14 cellular contexts compared by ENCODE assay signal in the genomic region with DNA sequence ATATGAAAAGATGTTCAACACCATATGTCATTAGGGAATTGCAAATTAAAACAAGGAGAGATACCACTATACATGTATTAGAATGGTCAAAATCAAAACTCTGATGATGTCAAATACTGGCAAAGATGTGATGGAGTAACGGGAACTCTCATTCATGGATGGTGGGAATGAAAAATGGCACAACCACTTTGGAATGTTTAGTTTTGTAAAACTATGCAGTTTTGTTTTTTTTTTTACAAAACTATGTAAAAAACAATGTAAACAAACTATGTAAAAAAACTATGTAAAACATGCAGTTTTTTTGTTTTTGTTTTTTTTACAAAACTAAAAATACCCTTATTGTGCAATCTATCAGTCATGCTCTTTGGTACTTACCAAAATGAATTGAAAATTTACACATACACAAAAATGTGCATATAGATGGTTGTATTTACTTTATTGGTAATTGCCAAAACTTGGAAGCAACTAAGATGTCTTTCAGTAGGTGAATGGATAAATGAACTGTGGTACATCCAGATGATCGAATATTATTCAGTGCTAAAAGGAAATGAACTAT. TPM values are rescaled to one million over a fixed set of nuclear protein-coding genes. Genes with fewer than 3 reads are reported as not detected.
DNase-seq lines count a peak whose midpoint lies in the region; TF ChIP-seq lines count a peak whose summit lies in the region.
"Had no signal": no experiment of that assay in that cellular context is flagged by ENCODE, and none has a peak within 500 bp of the region (broad histone marks: within the 10 kb centered on the region; RNA-seq: fewer than 3 reads in every experiment).

No MANE protein-coding gene starts in this region.

- no peaks in the 10 kb centered on the region for H3K27me3 ChIP-seq in ACC112 (ENCODE audit: insufficient read depth, low read length)
- H3K27me3 ChIP-seq in stomach = no peaks in the 10 kb centered on the region
- H3K27me3 ChIP-seq: BLaER1 treated with 17β-estradiol and CSF1 and Interleukin-3, amounts not matched to agents 10 nM and 100 nM had no signal

- H3K27ac ChIP-seq in ACC112 (ENCODE audit: low read depth, low read length) (peak overlapping the region; percentile 26; the same call in 1 of the 2 replicates), stomach (no peak overlapping the region)
- H3K27ac ChIP-seq: BLaER1 treated with 17β-estradiol and CSF1 and Interleukin-3, amounts not matched to agents 10 nM and 100 nM had no signal

- H3K4me3 ChIP-seq in ACC112 (ENCODE audit: low read depth, low read length) (no peak overlapping the region), fibroblast of pulmonary artery (replicated peaks; ENCODE audit: low read depth, low read length) (no peak overlapping the region), stomach (no peak overlapping the region)
- H3K4me3 ChIP-seq: BLaER1 treated with 17β-estradiol and CSF1 and Interleukin-3, amounts not matched to agents 10 nM and 100 nM had no signal

- TF ChIP-seq POLR2A in stomach (IDR thresholded peaks at IDR 0.05) = no peak

- no peak for TF ChIP-seq EP300 in stomach (IDR thresholded peaks at IDR 0.05)

- DNase-seq in EL = peak; percentile 47
- peak; percentile 25 for DNase-seq in LHCN-M2 (ENCODE audit: low read depth)
- peak; percentile 21 for DNase-seq in fibroblast of pulmonary artery (ENCODE audit: low read depth)
- no peak for DNase-seq in stomach
- DNase-seq in inferior parietal cortex (ENCODE audit: extremely low spot score) = no peak
- DNase-seq in activated gamma-delta T cell (lab: John Stamatoyannopoulos, UW) = no peak
- DNase-seq: CD4-positive, CD25-positive, alpha-beta regulatory T cell; DMS 273 treated with DMSO at 0.1 percent for 48 hours; GDM1; GOT3; H9; HFFc6 had no signal

- H3K4me1 ChIP-seq in ACC112 (ENCODE audit: control insufficient read depth, insufficient read depth, low read length, unreplicated experiment) (peaks cover 11% of the 10 kb centered on the region), stomach (peaks cover 0 to 7% (median 2%) of the 10 kb centered on the region in 4 donors)

- H3K79me2 ChIP-seq in ACC112 (ENCODE audit: control insufficient read depth, insufficient read depth, low read length, unreplicated experiment) = no peaks in the 10 kb centered on the region

- no peak overlapping the region for H2AFZ ChIP-seq in ACC112 (ENCODE audit: low read length, unreplicated experiment)

- no peak for TF ChIP-seq CTCF in fibroblast of pulmonary artery (IDR thresholded peaks at IDR 0.05; ENCODE audit: low read length, missing control alignments)
- no peak for TF ChIP-seq CTCF in stomach (IDR thresholded peaks at IDR 0.05)

- no peaks in the 10 kb centered on the region for H3K36me3 ChIP-seq in ACC112 (ENCODE audit: insufficient read depth, low read length)
- H3K36me3 ChIP-seq in stomach = no peaks in the 10 kb centered on the region
- H3K36me3 ChIP-seq: BLaER1 treated with 17β-estradiol and CSF1 and Interleukin-3, amounts not matched to agents 10 nM and 100 nM had no signal

- no peaks in the 10 kb centered on the region for H3K9me3 ChIP-seq in stomach

- intact Hi-C loops in stomach (cut with DNase I; ENCODE audit: low total_unique reads) = no loop called here

- WGBS in stomach, 5 donors = 82 to 96% (median 96%) methylated on average over 2 of the region's 2 CpGs

RNA-seq across cellular contexts. Expression of a gene that starts 5.0 kb away (rescaled TPM):
- total RNA-seq in LHCN-M2 (2014; rRNA removed) (34.9 and 47.8 TPM in 2 replicates), stomach (100 to 1,000 TPM in 2 of 5 donors, 10 to 100 TPM in 3; 35.6 to 200 (median 93.3) TPM)
- 13.4 TPM for polyA plus RNA-seq in LHCN-M2 (2012)
- 10 to 100 TPM; 14.6 to 22.6 (median 16.9) TPM for polyA plus RNA-seq in stomach

Comparison
In these comparisons a context has a peak if more than half of its experiments do, and no peak if none do; other contexts are left out.
1. DNase-seq: peak in EL (single experiment), LHCN-M2 (single experiment) and fibroblast of pulmonary artery (single experiment); none in stomach (single experiment), inferior parietal cortex (single experiment) and activated gamma-delta T cell (single experiment).